In the genomic region with DNA sequence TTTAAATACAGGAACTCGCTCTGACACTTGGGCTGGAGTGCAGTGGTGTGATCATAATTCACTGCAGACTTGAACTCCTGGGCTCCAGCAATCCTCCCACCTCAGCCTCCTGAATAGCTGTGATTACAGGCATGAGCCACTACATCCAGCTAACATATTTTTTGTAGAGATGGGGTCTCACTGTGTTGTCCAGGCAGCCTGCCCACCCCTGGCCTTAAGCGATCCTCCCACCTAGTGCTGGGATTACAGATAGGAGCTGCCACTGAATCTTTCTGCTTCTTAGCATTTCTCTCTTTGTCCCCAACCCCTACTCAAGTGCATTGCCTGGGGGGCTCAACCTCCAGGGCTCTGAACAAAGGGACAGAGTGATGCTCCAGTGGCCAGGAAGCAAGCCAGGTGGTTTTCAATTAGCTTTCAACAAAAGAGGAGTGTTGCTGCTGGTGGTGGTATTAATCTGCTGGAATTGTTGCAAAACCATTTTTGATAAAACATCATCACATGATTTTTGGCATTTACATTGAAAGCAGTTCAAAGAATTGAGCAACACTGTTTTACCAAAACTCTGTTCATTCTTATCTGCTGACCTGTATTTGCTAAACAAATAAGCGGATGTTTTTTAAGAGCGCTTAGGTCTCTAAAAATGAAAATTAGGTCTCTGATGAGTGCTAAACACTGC, we compare ENCODE assay signal across 20 cellular contexts. TPM values are rescaled to one million over a fixed set of nuclear protein-coding genes. Genes with fewer than 3 reads are reported as not detected.
DNase-seq lines count a peak whose midpoint lies in the region; ATAC-seq, FAIRE-seq and TF ChIP-seq lines count a peak whose summit lies in the region.
"Had no signal": no experiment of that assay in that cellular context is flagged by ENCODE, and none has a peak within 500 bp of the region (broad histone marks: within the 10 kb centered on the region; RNA-seq: fewer than 3 reads in every experiment).

No MANE protein-coding gene starts in this region.

- H3K27me3 ChIP-seq in right atrium auricular region (no peaks in the 10 kb centered on the region), HepG2 (ENCODE audit: control insufficient read depth in 1 of 2, insufficient read depth in 2 of 2, low read length in 2 of 2) (peaks cover 0 to 31% of the 10 kb centered on the region in 2 experiments; a peak in 1 of 5 replicates), upper lobe of right lung (no peaks in the 10 kb centered on the region)

- POLR2A ChIA-PET in HepG2 (lab: Yijun Ruan, JAX): no interaction called here

- H4K20me1 ChIP-seq in HepG2 (ENCODE audit: insufficient read depth, low read length): no peaks in the 10 kb centered on the region

- H2AFZ ChIP-seq in HepG2 (ENCODE audit: low read length): no peak overlapping the region

- H3K27me3 Mint-ChIP-seq in immature natural killer cell (ENCODE audit: low read depth in 3 of 3): peaks cover 2 to 11% (median 5%) of the 10 kb centered on the region in 3 donors
- H3K27me3 Mint-ChIP-seq: CD4-positive, alpha-beta T cell had no signal

- in situ Hi-C loops in HepG2 (cut with HindIII; ENCODE audit: extremely low pct_ligation_motif_present, low pct_unique_long_range_greater_than_20kb): no loop called here

- H3K4me3 Mint-ChIP-seq in immature natural killer cell: no peak overlapping the region
- H3K4me3 Mint-ChIP-seq: CD4-positive, alpha-beta T cell had no signal

- H3K9ac ChIP-seq in HepG2 (ENCODE audit: insufficient read depth, low read depth, low read length): no peak overlapping the region

- H3K9me3 ChIP-seq in right atrium auricular region: no peaks in the 10 kb centered on the region
- H3K9me3 ChIP-seq in HepG2 (ENCODE audit: low read length): no peaks in the 10 kb centered on the region
- no peaks in the 10 kb centered on the region for H3K9me3 ChIP-seq in upper lobe of right lung

- H3K79me2 ChIP-seq in HepG2 (ENCODE audit: insufficient read depth, low read length): no peaks in the 10 kb centered on the region

- no peak overlapping the region for H3K27ac Mint-ChIP-seq in immature natural killer cell
- H3K27ac Mint-ChIP-seq: CD4-positive, alpha-beta T cell had no signal

- TF ChIP-seq RAD21 in HepG2 (CRISPR knock-in tag; IDR thresholded peaks at IDR 0.05): no peak

- ATAC-seq in left ventricle myocardium superior (no peak), HepG2 (peak; percentile 20; the same call in 2 of the 3 replicates), upper lobe of right lung (peak; percentile 46), HG03521 (IDR thresholded peaks at IDR 0.05; ENCODE audit: unreplicated experiment) (no peak)

- no peaks in the 10 kb centered on the region for H3K36me3 ChIP-seq in right atrium auricular region
- no peaks in the 10 kb centered on the region for H3K36me3 ChIP-seq in HepG2 (replicated peaks in 1 of 2; ENCODE audit: control insufficient read depth in 1 of 2, insufficient read depth in 2 of 2, low read length in 2 of 2)
- no peaks in the 10 kb centered on the region for H3K36me3 ChIP-seq in upper lobe of right lung

- H3K36me3 Mint-ChIP-seq in immature natural killer cell: no peaks in the 10 kb centered on the region

- no TSS peak for BruUV-seq in HepG2 (replicated peaks; lab: Mats Ljungman, UMichigan)

- CTCF ChIA-PET in HepG2 (lab: Yijun Ruan, JAX; ENCODE audit: low intra/inter-chr PET ratio, low total read pairs): interaction anchor here (1.0 kb wide), 1 partner anchor 31 kb away, joined by 3 read pairs; no protein-coding TSS in a partner anchor

- DNase-seq in right atrium auricular region (ENCODE audit: low spot score) (peak; percentile 55), left ventricle myocardium superior (no peak), amniotic epithelial cell (ENCODE audit: low read depth) (peak; percentile 1), HepG2 (ENCODE audit: low spot score) (peak; percentile 79), upper lobe of right lung (no peak), immature natural killer cell (no peak), LoVo (ENCODE audit: low spot score) (no peak)
- DNase-seq: AML-193; Calu3; CD4-positive, alpha-beta T cell; Kasumi-1; NCI-H1436 treated with DMSO at 0.1 percent for 48 hours; RPMI8226 had no signal

- intact Hi-C loops in left ventricle myocardium superior (cut with micrococcal nuclease): no loop called here
- intact Hi-C loops in HepG2 (cut with micrococcal nuclease; ENCODE audit: unreplicated experiment): loop anchor here (1.0 kb wide), 1 partner anchor 36 kb away; no protein-coding TSS in a partner anchor
- intact Hi-C loops in upper lobe of right lung (cut with DNase I): no loop called here

- peak; percentile 84 for FAIRE-seq in HepG2 (lab: Jason Lieb, UNC)
- FAIRE-seq: GM12891, GM19239, H54 had no signal

- TF ChIP-seq EP300 in HepG2 (IDR thresholded peaks at IDR 0.05; ENCODE audit: low read depth in 2 of 2, low read length in 2 of 2) (peak in 1 of 2 experiments; percentile 70; a peak in 2 of 4 replicates), HepG2 (CRISPR knock-in tag; IDR thresholded peaks at IDR 0.05; ENCODE audit: borderline replicate concordance) (peak; percentile 27; the same call in 1 of the 2 replicates)

- TF ChIP-seq POLR2A in HepG2 (IDR thresholded peaks at IDR 0.05; ENCODE audit: insufficient read depth in 1 of 2, low read depth in 2 of 2, low read length in 2 of 2): no peak

- no peak for TF ChIP-seq CTCF in right atrium auricular region (IDR thresholded peaks at IDR 0.05)
- TF ChIP-seq CTCF in HepG2 (CRISPR knock-in tag; IDR thresholded peaks at IDR 0.05): no peak
- no peak for TF ChIP-seq CTCF in upper lobe of right lung (IDR thresholded peaks at IDR 0.05)

- no peak overlapping the region; the same call in 1 of the 2 replicates for H3K4me2 ChIP-seq in HepG2 (ENCODE audit: low read depth, low read length)

- H3K4me1 ChIP-seq in right atrium auricular region (no peaks in the 10 kb centered on the region), HepG2 (ENCODE audit: insufficient read depth, low read length) (peaks cover 25% of the 10 kb centered on the region), upper lobe of right lung (no peaks in the 10 kb centered on the region)

- no peaks in the 10 kb centered on the region for H3K9me3 Mint-ChIP-seq in immature natural killer cell
- H3K9me3 Mint-ChIP-seq: CD4-positive, alpha-beta T cell had no signal

- no peak overlapping the region for H3K4me3 ChIP-seq in right atrium auricular region
- no peak overlapping the region for H3K4me3 ChIP-seq in HepG2 (replicated peaks in 1 of 3; ENCODE audit: insufficient read depth in 1 of 3, low read depth in 2 of 3, low read length in 3 of 3)
- H3K4me3 ChIP-seq in upper lobe of right lung: no peak overlapping the region

- H3K27ac ChIP-seq in right atrium auricular region: no peak overlapping the region
- no peak overlapping the region for H3K27ac ChIP-seq in HepG2 (ENCODE audit: extremely low read length, insufficient read depth, low read length)
- no peak overlapping the region for H3K27ac ChIP-seq in upper lobe of right lung

- no peaks in the 10 kb centered on the region for H3K4me1 Mint-ChIP-seq in immature natural killer cell

- WGBS in HepG2 (ENCODE audit: low lambda C conversion rate): 37% methylated on average over 4 of the region's 4 CpGs

RNA-seq across cellular contexts. Expression of gene BPIFA2, which starts 40.4 kb away (rescaled TPM):
- total RNA-seq in right atrium auricular region: not detected
- total RNA-seq in left ventricle myocardium superior: not detected
- not detected in 2 replicates for total RNA-seq in HepG2 (2016; rRNA removed; fragmentation: Illumina TruSeq; extraction: Trizol)
- not detected in 2 replicates for total RNA-seq in HepG2 (2016; cell fraction: cytosol; rRNA removed; fragmentation: Illumina TruSeq; extraction: Trizol; ENCODE audit: low read depth)
- not detected in 2 replicates for total RNA-seq in HepG2 (2016; cell fraction: insoluble cytoplasmic fraction; rRNA removed; fragmentation: Illumina TruSeq; extraction: Trizol)
- not detected in 2 replicates for total RNA-seq in HepG2 (2016; cell fraction: membrane; rRNA removed; fragmentation: Illumina TruSeq; extraction: Trizol)
- total RNA-seq in HepG2 (2016; cell fraction: nucleus; rRNA removed; fragmentation: Illumina TruSeq; extraction: Trizol): not detected in 2 replicates
- polyA plus RNA-seq in HepG2 (2011; rRNA removed): not detected in 2 replicates
- not detected in 2 replicates for polyA plus RNA-seq in HepG2 (2011; cell fraction: cytosol; rRNA removed)
- polyA plus RNA-seq in HepG2 (2011; cell fraction: nucleus; rRNA removed): not detected in 2 replicates
- not detected in 2 replicates for polyA plus RNA-seq in HepG2 (2012)
- polyA plus RNA-seq in HepG2 (2016; cell fraction: cytosol; fragmentation: Illumina TruSeq; extraction: Trizol; ENCODE audit: low read depth): not detected in 2 replicates
- polyA plus RNA-seq in HepG2 (2016; cell fraction: insoluble cytoplasmic fraction; fragmentation: Illumina TruSeq; extraction: Trizol; ENCODE audit: low read depth): not detected in 2 replicates
- not detected in 2 replicates for polyA plus RNA-seq in HepG2 (2016; cell fraction: membrane; fragmentation: Illumina TruSeq; extraction: Trizol; ENCODE audit: low read depth)
- not detected in 2 replicates for polyA plus RNA-seq in HepG2 (2016; cell fraction: nucleus; fragmentation: Illumina TruSeq; extraction: Trizol; ENCODE audit: insufficient read depth, low read depth)
- polyA minus RNA-seq in HepG2 (2011; rRNA and poly(A)+ RNA removed; ENCODE audit: low replicate concordance): not detected in 2 replicates
- polyA minus RNA-seq in HepG2 (2011; cell fraction: cytosol; rRNA and poly(A)+ RNA removed): not detected in 2 replicates
- not detected in 2 replicates for polyA minus RNA-seq in HepG2 (2011; cell fraction: nucleus; rRNA and poly(A)+ RNA removed)
- not detected for total RNA-seq in upper lobe of right lung
- not detected for polyA plus RNA-seq in immature natural killer cell
- total RNA-seq: Calu3; CD4-positive, alpha-beta T cell; G401; NCI-H460; OCI-LY7 had no signal

RNA-seq across cellular contexts. Expression of gene BPIFB4, which starts 48.1 kb away (rescaled TPM):
- total RNA-seq in right atrium auricular region (not detected), left ventricle myocardium superior (not detected), HepG2 (2016; rRNA removed; fragmentation: Illumina TruSeq; extraction: Trizol) (not detected in 2 replicates), upper lobe of right lung (not detected)
- total RNA-seq in HepG2 (2016; cell fraction: cytosol; rRNA removed; fragmentation: Illumina TruSeq; extraction: Trizol; ENCODE audit: low read depth): not detected in 2 replicates
- not detected in 2 replicates for total RNA-seq in HepG2 (2016; cell fraction: insoluble cytoplasmic fraction; rRNA removed; fragmentation: Illumina TruSeq; extraction: Trizol)
- total RNA-seq in HepG2 (2016; cell fraction: membrane; rRNA removed; fragmentation: Illumina TruSeq; extraction: Trizol): not detected in 2 replicates
- not detected in 2 replicates for total RNA-seq in HepG2 (2016; cell fraction: nucleus; rRNA removed; fragmentation: Illumina TruSeq; extraction: Trizol)
- polyA plus RNA-seq in HepG2 (2011; rRNA removed) (0.09 and 0.13 TPM in 2 replicates), immature natural killer cell (not detected)
- polyA plus RNA-seq in HepG2 (2011; cell fraction: cytosol; rRNA removed): 0.06 and 0.07 TPM in 2 replicates
- 0.32 and 0.36 TPM in 2 replicates for polyA plus RNA-seq in HepG2 (2011; cell fraction: nucleus; rRNA removed)
- polyA plus RNA-seq in HepG2 (2012): not detected in 2 replicates
- not detected in 2 replicates for polyA plus RNA-seq in HepG2 (2016; cell fraction: cytosol; fragmentation: Illumina TruSeq; extraction: Trizol; ENCODE audit: low read depth)
- not detected in 2 replicates for polyA plus RNA-seq in HepG2 (2016; cell fraction: insoluble cytoplasmic fraction; fragmentation: Illumina TruSeq; extraction: Trizol; ENCODE audit: low read depth)
- polyA plus RNA-seq in HepG2 (2016; cell fraction: membrane; fragmentation: Illumina TruSeq; extraction: Trizol; ENCODE audit: low read depth): not detected in 2 replicates
- polyA plus RNA-seq in HepG2 (2016; cell fraction: nucleus; fragmentation: Illumina TruSeq; extraction: Trizol; ENCODE audit: insufficient read depth, low read depth): not detected in 2 replicates
- not detected in 2 replicates for polyA minus RNA-seq in HepG2 (2011; rRNA and poly(A)+ RNA removed; ENCODE audit: low replicate concordance)
- not detected in 2 replicates for polyA minus RNA-seq in HepG2 (2011; cell fraction: cytosol; rRNA and poly(A)+ RNA removed)
- not detected in 2 replicates for polyA minus RNA-seq in HepG2 (2011; cell fraction: nucleus; rRNA and poly(A)+ RNA removed)
- total RNA-seq: Calu3; CD4-positive, alpha-beta T cell; G401; NCI-H460; OCI-LY7 had no signal

Comparison
In these comparisons a context has a peak if more than half of its experiments do, and no peak if none do; other contexts are left out.
1. DNase-seq: peak in right atrium auricular region (single experiment), amniotic epithelial cell (single experiment) and HepG2 (single experiment); none in left ventricle myocardium superior (single experiment), upper lobe of right lung (single experiment), immature natural killer cell (0 of 3) and LoVo (single experiment).
2. ATAC-seq: peak in HepG2 (single experiment) and upper lobe of right lung (single experiment); none in left ventricle myocardium superior (single experiment) and HG03521 (single experiment).